2 cellular contexts compared by ENCODE assay signal in the genomic region with DNA sequence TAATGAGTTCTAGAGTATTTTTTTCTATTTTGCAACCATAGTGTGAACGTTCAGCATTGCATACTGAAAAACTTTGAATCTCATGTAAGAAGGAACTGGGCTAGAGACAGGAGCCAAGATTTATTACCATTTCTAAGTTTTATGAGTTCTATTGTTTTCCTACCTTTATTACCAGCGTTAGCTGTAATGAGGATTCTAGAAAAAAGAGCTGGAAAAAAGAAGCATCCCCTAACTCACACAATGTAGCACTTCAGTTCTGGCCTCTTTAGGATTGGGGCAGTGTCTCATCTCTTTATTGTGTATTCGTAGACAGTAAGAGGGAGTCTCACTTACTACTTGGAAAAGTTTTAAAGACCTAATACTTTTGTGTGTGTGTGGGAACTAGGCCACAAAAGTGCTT.
TF ChIP-seq lines count a peak whose summit lies in the region.

No MANE protein-coding gene starts in this region.

TF ChIP-seq in HEK293, 187 proteins besides CTCF, POLR2A, EP300 and RAD21:
- no peak for TF ChIP-seq KLF9 (tag by site-specific recombination; IDR thresholded peaks at IDR 0.05; ENCODE audit: low read depth)
- TF ChIP-seq, protein P1, sequence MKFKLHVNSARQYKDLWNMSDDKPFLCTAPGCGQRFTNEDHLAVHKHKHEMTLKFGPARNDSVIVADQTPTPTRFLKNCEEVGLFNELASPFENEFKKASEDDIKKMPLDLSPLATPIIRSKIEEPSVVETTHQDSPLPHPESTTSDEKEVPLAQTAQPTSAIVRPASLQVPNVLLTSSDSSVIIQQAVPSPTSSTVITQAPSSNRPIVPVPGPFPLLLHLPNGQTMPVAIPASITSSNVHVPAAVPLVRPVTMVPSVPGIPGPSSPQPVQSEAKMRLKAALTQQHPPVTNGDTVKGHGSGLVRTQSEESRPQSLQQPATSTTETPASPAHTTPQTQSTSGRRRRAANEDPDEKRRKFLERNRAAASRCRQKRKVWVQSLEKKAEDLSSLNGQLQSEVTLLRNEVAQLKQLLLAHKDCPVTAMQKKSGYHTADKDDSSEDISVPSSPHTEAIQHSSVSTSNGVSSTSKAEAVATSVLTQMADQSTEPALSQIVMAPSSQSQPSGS (tag by site-specific recombination; IDR thresholded peaks at IDR 0.05; ENCODE audit: low read depth), result no peak
- TF ChIP-seq, protein P2, sequence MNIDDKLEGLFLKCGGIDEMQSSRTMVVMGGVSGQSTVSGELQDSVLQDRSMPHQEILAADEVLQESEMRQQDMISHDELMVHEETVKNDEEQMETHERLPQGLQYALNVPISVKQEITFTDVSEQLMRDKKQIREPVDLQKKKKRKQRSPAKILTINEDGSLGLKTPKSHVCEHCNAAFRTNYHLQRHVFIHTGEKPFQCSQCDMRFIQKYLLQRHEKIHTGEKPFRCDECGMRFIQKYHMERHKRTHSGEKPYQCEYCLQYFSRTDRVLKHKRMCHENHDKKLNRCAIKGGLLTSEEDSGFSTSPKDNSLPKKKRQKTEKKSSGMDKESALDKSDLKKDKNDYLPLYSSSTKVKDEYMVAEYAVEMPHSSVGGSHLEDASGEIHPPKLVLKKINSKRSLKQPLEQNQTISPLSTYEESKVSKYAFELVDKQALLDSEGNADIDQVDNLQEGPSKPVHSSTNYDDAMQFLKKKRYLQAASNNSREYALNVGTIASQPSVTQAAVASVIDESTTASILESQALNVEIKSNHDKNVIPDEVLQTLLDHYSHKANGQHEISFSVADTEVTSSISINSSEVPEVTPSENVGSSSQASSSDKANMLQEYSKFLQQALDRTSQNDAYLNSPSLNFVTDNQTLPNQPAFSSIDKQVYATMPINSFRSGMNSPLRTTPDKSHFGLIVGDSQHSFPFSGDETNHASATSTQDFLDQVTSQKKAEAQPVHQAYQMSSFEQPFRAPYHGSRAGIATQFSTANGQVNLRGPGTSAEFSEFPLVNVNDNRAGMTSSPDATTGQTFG (tag by site-specific recombination; IDR thresholded peaks at IDR 0.05; ENCODE audit: borderline replicate concordance), result no peak
- no peak for TF ChIP-seq SP3 (tag by site-specific recombination; IDR thresholded peaks at IDR 0.05)
- 0 out of 2 replicates have a peak, but pooled peaks have one; percentile 15 for TF ChIP-seq MZF1 (tag by site-specific recombination; IDR thresholded peaks at IDR 0.05; ENCODE audit: borderline replicate concordance)
- TF ChIP-seq ZNF140 (tag by site-specific recombination; IDR thresholded peaks at IDR 0.05), result no peak
- TF ChIP-seq ZNF585B (tag by site-specific recombination; IDR thresholded peaks at IDR 0.05), result no peak
- TF ChIP-seq, protein P3, sequence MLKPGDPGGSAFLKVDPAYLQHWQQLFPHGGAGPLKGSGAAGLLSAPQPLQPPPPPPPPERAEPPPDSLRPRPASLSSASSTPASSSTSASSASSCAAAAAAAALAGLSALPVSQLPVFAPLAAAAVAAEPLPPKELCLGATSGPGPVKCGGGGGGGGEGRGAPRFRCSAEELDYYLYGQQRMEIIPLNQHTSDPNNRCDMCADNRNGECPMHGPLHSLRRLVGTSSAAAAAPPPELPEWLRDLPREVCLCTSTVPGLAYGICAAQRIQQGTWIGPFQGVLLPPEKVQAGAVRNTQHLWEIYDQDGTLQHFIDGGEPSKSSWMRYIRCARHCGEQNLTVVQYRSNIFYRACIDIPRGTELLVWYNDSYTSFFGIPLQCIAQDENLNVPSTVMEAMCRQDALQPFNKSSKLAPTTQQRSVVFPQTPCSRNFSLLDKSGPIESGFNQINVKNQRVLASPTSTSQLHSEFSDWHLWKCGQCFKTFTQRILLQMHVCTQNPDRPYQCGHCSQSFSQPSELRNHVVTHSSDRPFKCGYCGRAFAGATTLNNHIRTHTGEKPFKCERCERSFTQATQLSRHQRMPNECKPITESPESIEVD (tag by site-specific recombination; IDR thresholded peaks at IDR 0.05), result peak; percentile 39; the same call in 1 of the 2 replicates
- TF ChIP-seq ZNF433 (tag by site-specific recombination; IDR thresholded peaks at IDR 0.05; ENCODE audit: low read depth), result no peak
- TF ChIP-seq, protein P4, sequence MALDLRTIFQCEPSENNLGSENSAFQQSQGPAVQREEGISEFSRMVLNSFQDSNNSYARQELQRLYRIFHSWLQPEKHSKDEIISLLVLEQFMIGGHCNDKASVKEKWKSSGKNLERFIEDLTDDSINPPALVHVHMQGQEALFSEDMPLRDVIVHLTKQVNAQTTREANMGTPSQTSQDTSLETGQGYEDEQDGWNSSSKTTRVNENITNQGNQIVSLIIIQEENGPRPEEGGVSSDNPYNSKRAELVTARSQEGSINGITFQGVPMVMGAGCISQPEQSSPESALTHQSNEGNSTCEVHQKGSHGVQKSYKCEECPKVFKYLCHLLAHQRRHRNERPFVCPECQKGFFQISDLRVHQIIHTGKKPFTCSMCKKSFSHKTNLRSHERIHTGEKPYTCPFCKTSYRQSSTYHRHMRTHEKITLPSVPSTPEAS (tag by site-specific recombination; IDR thresholded peaks at IDR 0.05), result no peak
- no peak for TF ChIP-seq GLIS1 (tag by site-specific recombination; IDR thresholded peaks at IDR 0.05)
- TF ChIP-seq ZNF621 (tag by site-specific recombination; IDR thresholded peaks at IDR 0.05), result no peak
- TF ChIP-seq, protein P5, sequence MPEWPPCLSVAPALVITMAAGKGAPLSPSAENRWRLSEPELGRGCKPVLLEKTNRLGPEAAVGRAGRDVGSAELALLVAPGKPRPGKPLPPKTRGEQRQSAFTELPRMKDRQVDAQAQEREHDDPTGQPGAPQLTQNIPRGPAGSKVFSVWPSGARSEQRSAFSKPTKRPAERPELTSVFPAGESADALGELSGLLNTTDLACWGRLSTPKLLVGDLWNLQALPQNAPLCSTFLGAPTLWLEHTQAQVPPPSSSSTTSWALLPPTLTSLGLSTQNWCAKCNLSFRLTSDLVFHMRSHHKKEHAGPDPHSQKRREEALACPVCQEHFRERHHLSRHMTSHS (tag by site-specific recombination; IDR thresholded peaks at IDR 0.05), result no peak
- TF ChIP-seq, protein P6, sequence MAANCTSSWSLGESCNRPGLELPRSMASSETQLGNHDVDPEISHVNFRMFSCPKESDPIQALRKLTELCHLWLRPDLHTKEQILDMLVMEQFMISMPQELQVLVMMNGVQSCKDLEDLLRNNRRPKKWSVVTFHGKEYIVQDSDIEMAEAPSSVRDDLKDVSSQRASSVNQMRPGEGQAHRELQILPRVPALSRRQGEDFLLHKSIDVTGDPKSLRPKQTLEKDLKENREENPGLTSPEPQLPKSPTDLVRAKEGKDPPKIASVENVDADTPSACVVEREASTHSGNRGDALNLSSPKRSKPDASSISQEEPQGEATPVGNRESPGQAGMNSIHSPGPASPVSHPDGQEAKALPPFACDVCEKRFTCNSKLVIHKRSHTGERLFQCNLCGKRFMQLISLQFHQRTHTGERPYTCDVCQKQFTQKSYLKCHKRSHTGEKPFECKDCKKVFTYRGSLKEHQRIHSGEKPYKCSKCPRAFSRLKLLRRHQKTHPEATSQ (tag by site-specific recombination; IDR thresholded peaks at IDR 0.05), result no peak
- TF ChIP-seq WT1 (tag by site-specific recombination; IDR thresholded peaks at IDR 0.05), result peak; percentile 69

TF ChIP-seq in H1, 55 proteins besides CTCF, POLR2A, EP300 and RAD21:
- TF ChIP-seq, protein P7, sequence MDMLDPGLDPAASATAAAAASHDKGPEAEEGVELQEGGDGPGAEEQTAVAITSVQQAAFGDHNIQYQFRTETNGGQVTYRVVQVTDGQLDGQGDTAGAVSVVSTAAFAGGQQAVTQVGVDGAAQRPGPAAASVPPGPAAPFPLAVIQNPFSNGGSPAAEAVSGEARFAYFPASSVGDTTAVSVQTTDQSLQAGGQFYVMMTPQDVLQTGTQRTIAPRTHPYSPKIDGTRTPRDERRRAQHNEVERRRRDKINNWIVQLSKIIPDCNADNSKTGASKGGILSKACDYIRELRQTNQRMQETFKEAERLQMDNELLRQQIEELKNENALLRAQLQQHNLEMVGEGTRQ (IDR thresholded peaks at IDR 0.05; ENCODE audit: low read length), result no peak
TF ChIP-seq in H1: peak in this region for 0.
